21 cellular contexts compared by ENCODE assay signal in genomic region chr5:77033338-77033737, GRCh38. TPM values are rescaled to one million over a fixed set of nuclear protein-coding genes. Genes with fewer than 3 reads are reported as not detected.
A peak's percentile ranks its signal among the peaks of the same experiment; 100 is the strongest.
DNase-seq lines count a peak whose midpoint lies in the region; ATAC-seq, FAIRE-seq and TF ChIP-seq lines count a peak whose summit lies in the region.
"Had no signal": no experiment of that assay in that cellular context is flagged by ENCODE, and none has a peak within 500 bp of the region (broad histone marks: within the 10 kb centered on the region; RNA-seq: fewer than 3 reads in every experiment).

No MANE protein-coding gene starts in this region.

- no peak for DNase-seq in activated T-cell treated with anti-CD3 and anti-CD28 coated beads, Interleukin-2, amount 50 U/mL, for 4 hours
- DNase-seq in activated T-cell treated with anti-CD3 and anti-CD28 coated beads for 4 hours (no peak), GM12878 (ENCODE audit: low read depth, low spot score) (no peak), small intestine (peak; percentile 81), ureter (ENCODE audit: low spot score) (no peak), cerebellar nuclear complex (lab: John Stamatoyannopoulos, UW) (no peak)
- DNase-seq: BE2C; CD4-positive, CD25-positive, alpha-beta regulatory T cell; DMS153; EL; GM23248; NCI-H1048; NCI-H1436; NCI-H2029; NCI-H345; NCI-H524 treated with DMSO at 0.1 percent for 48 hours had no signal

- 0 out of 2 replicates have a peak overlapping the region, but pooled peaks have one; percentile 42 for H3K4me2 ChIP-seq in GM12878 (ENCODE audit: control insufficient read depth, insufficient read depth)
- H3K4me2 ChIP-seq: KMS-11 had no signal

- H3K27me3 Mint-ChIP-seq in activated T-cell treated with anti-CD3 and anti-CD28 coated beads, Interleukin-2, amount 50 U/mL, for 4 hours (ENCODE audit: low read depth) = no peaks in the 10 kb centered on the region

- TF ChIP-seq CTCF in HEK293 (tag by site-specific recombination; IDR thresholded peaks at IDR 0.05) (no peak), GM12878 (IDR thresholded peaks at IDR 0.05 in 2 of 3, conservative IDR thresholded peaks at IDR 0.05 in 1 of 3; ENCODE audit: control insufficient read depth in 2 of 3, extremely low read depth in 1 of 3, insufficient read depth in 1 of 3, low read depth in 3 of 3, low read length in 3 of 3) (no peak)

- TF ChIP-seq RAD21 in GM12878 (IDR thresholded peaks at IDR 0.05; ENCODE audit: insufficient read depth, low read depth, low read length) = no peak

- no peak for TF ChIP-seq POLR2A in GM12878 (IDR thresholded peaks at IDR 0.05; ENCODE audit: low read depth, low read length)

- in situ Hi-C loops in GM12878 (cut with MboI) = no loop called here

- intact Hi-C loops in GM12878 (cut with micrococcal nuclease; ENCODE audit: unreplicated experiment) = no loop called here

- H3K9ac ChIP-seq in GM12878 (ENCODE audit: control insufficient read depth, insufficient read depth, low read length) = no peak overlapping the region
- H3K9ac ChIP-seq: GM23248, KMS-11 had no signal

- SMC1A ChIA-PET in GM12878 (lab: Charles Lee; ENCODE audit: uncharacterized antibody, unreplicated experiment) = no interaction called here

- no peaks in the 10 kb centered on the region for H4K20me1 ChIP-seq in GM12878 (ENCODE audit: control insufficient read depth, insufficient read depth)

- H3K9me3 Mint-ChIP-seq in activated T-cell treated with anti-CD3 and anti-CD28 coated beads, Interleukin-2, amount 50 U/mL, for 4 hours = peaks cover 8% of the 10 kb centered on the region

- H3K36me3 ChIP-seq in HEK293 (ENCODE audit: control insufficient read depth in 2 of 2, insufficient read depth in 1 of 2, low read length in 2 of 2) = peaks cover 35 to 38% of the 10 kb centered on the region in 2 experiments
- H3K36me3 ChIP-seq in GM12878 (ENCODE audit: control insufficient read depth in 2 of 2, insufficient read depth in 2 of 2, low read length in 1 of 2) = peaks cover 0 to 4% of the 10 kb centered on the region in 2 experiments; a peak in 2 of 4 replicates
- peaks cover 4% of the 10 kb centered on the region in 2 donors for H3K36me3 ChIP-seq in small intestine (ENCODE audit: control insufficient read depth in 2 of 2, insufficient read depth in 2 of 2, low read length in 2 of 2)

- H2AFZ ChIP-seq in GM12878 (ENCODE audit: control insufficient read depth, low read depth, low read length) = no peak overlapping the region
- H2AFZ ChIP-seq: GM23248 had no signal

- POLR2A ChIA-PET in HEK293 (lab: Yijun Ruan, JAX) = no interaction called here
- POLR2A ChIA-PET in GM12878 (lab: Charles Lee) = no interaction called here

- H3K4me3 ChIP-seq in HEK293 (ENCODE audit: low read depth, low read length) (no peak overlapping the region), GM12878 (no peak overlapping the region), small intestine (ENCODE audit: low read depth in 1 of 2, low read length in 2 of 2) (no peak overlapping the region)
- H3K4me3 ChIP-seq: GM23248, HAP-1 had no signal

- peaks cover 19% of the 10 kb centered on the region for H3K36me3 Mint-ChIP-seq in activated T-cell treated with anti-CD3 and anti-CD28 coated beads, Interleukin-2, amount 50 U/mL, for 4 hours (ENCODE audit: insufficient read depth)

- no TSS peak for BruUV-seq in GM12878 (replicated peaks; lab: Mats Ljungman, UMichigan)

- no peak for ATAC-seq in activated T-cell treated with anti-CD3 and anti-CD28 coated beads, Interleukin-2, amount 50 U/mL, for 4 hours
- ATAC-seq in GM12878 = no peak

- no peaks in the 10 kb centered on the region for H3K9me3 ChIP-seq in HEK293 (ENCODE audit: control insufficient read depth, insufficient read depth, low read depth, low read length)
- H3K9me3 ChIP-seq in GM12878 (replicated peaks; ENCODE audit: control insufficient read depth, insufficient read depth, low read length) = peaks cover 11% of the 10 kb centered on the region; the same call in 2 of the 3 replicates
- H3K9me3 ChIP-seq in small intestine (ENCODE audit: control insufficient read depth, low read depth) = no peaks in the 10 kb centered on the region
- H3K9me3 ChIP-seq: BE2C had no signal

- no peak overlapping the region for H3K27ac ChIP-seq in HEK293 (ENCODE audit: extremely low read depth, low read depth, low read length)
- H3K27ac ChIP-seq in GM12878 (ENCODE audit: control insufficient read depth, insufficient read depth) = no peak overlapping the region
- no peak overlapping the region for H3K27ac ChIP-seq in small intestine (ENCODE audit: low read depth in 1 of 2, low read length in 1 of 2)
- H3K27ac ChIP-seq: GM23248, KMS-11 had no signal

- WGBS in GM12878 (ENCODE audit: insufficient coverage, insufficient replicate concordance, low lambda C conversion rate, missing lambda C conversion rate) = 92% methylated on average over 5 of the region's 5 CpGs
- 23 to 69% (median 42%) methylated on average over 5 of the region's 5 CpGs for WGBS in small intestine, 3 donors

- H3K79me2 ChIP-seq in GM12878 (ENCODE audit: control insufficient read depth, insufficient read depth, low read length) = peaks cover 20% of the 10 kb centered on the region

- CTCF ChIA-PET in HEK293 (lab: Yijun Ruan, JAX) (interaction anchor here (0.6 to 1.3 kb wide), 2 partner anchors 156 to 163 kb away, joined by 3 to 4 read pairs; no protein-coding TSS in a partner anchor), GM12878 (lab: Yijun Ruan, JAX) (interaction anchor here (1.2 kb wide), 2 partner anchors 50 to 107 kb away, joined by 3 to 4 read pairs; no protein-coding TSS in a partner anchor)

- FAIRE-seq in GM12878 (lab: Jason Lieb, UNC) (no peak), small intestine (lab: Jason Lieb, UNC) (no peak)
- FAIRE-seq: GM12891, GM19239 had no signal

- H3K4me1 ChIP-seq in HEK293 (ENCODE audit: control insufficient read depth, insufficient read depth, low read length) (no peaks in the 10 kb centered on the region), GM12878 (ENCODE audit: control insufficient read depth, insufficient read depth, low read length) (no peaks in the 10 kb centered on the region), small intestine (ENCODE audit: control insufficient read depth in 2 of 2, insufficient read depth in 1 of 2, low read depth in 1 of 2, low read length in 1 of 2) (peaks cover 4 to 5% of the 10 kb centered on the region in 2 donors)

- H3K4me3 Mint-ChIP-seq in activated T-cell treated with anti-CD3 and anti-CD28 coated beads, Interleukin-2, amount 50 U/mL, for 4 hours = peak overlapping the region; percentile 1

- RAD21 ChIA-PET in GM12878 (lab: Charles Lee; ENCODE audit: unreplicated experiment) = no interaction called here

- H3K27me3 ChIP-seq in GM12878 (replicated peaks in 1 of 2; ENCODE audit: control insufficient read depth in 2 of 2, insufficient read depth in 2 of 2, low read length in 1 of 2) (no peaks in the 10 kb centered on the region), small intestine (ENCODE audit: control insufficient read depth in 2 of 2, insufficient read depth in 2 of 2, low read length in 2 of 2) (no peaks in the 10 kb centered on the region)
- H3K27me3 ChIP-seq: BE2C had no signal

- no peak for TF ChIP-seq EP300 in GM12878 (IDR thresholded peaks at IDR 0.05; ENCODE audit: borderline replicate concordance in 1 of 2, control insufficient read depth in 1 of 2, low read depth in 2 of 2, low read length in 2 of 2)

- H3K4me1 Mint-ChIP-seq in activated T-cell treated with anti-CD3 and anti-CD28 coated beads, Interleukin-2, amount 50 U/mL, for 4 hours (ENCODE audit: low read depth) = peaks cover 40% of the 10 kb centered on the region

RNA-seq across cellular contexts. Expression of gene AGGF1, which starts 3.1 kb away (rescaled TPM):
- total RNA-seq in activated T-cell treated with anti-CD3 and anti-CD28 coated beads, Interleukin-2, amount 50 U/mL, for 4 hours = 10 to 100 TPM; 31.7 to 32.8 (median 31.9) TPM
- 43.1 and 47.1 TPM in 2 replicates for total RNA-seq in GM12878 (2013; cell fraction: nucleolus; rRNA removed)
- total RNA-seq in GM12878 (2014; rRNA removed) (20.1 and 22.2 TPM in 2 replicates), GM12878 (2014; rRNA removed; fragmentation: Illumina TruSeq; extraction: Trizol) (20.0 and 20.3 TPM in 2 replicates), GM12878 (2021) (19.6 and 21.1 TPM in 2 replicates), ureter (17.4 TPM)
- 5.4 TPM for polyA plus RNA-seq in GM12878 (2011; ENCODE audit: low read depth)
- polyA plus RNA-seq in GM12878 (2011; rRNA removed) (24.8 and 40.3 TPM in 2 replicates), GM12878 (2014; fragmentation: Illumina TruSeq; extraction: Trizol) (18.8 and 23.6 TPM in 2 replicates), GM12878 (2014; fragmentation: Nextera tagmentation; extraction: Ambion mirVana) (1 to 10 TPM; 7.3 to 9.4 TPM), GM12878 (2014; rRNA removed) (14.4 and 15.8 TPM in 2 replicates), GM12878 (2016; fragmentation: Nextera tagmentation; extraction: Ambion mirVana) (10 to 100 TPM; 35.6 to 43.4 TPM), small intestine (10 to 100 TPM; 10.8 to 15.4 (median 13.8) TPM)
- 8.2 and 9.0 TPM in 2 replicates for polyA plus RNA-seq in GM12878 (2011; cell fraction: cytosol; rRNA removed)
- polyA plus RNA-seq in GM12878 (2011; cell fraction: nucleus; rRNA removed) = 9.3 and 10.1 TPM in 2 replicates
- polyA plus RNA-seq in GM12878 (2012) = 9.9 and 13.1 TPM in 2 replicates
- 5.6 and 7.2 TPM in 2 replicates for polyA minus RNA-seq in GM12878 (2011; rRNA and poly(A)+ RNA removed)
- polyA minus RNA-seq in GM12878 (2011; cell fraction: cytosol; rRNA and poly(A)+ RNA removed) = 6.7 and 7.2 TPM in 2 replicates
- polyA minus RNA-seq in GM12878 (2011; cell fraction: nucleus; rRNA and poly(A)+ RNA removed) = 11.8 and 18.4 TPM in 2 replicates

RNA-seq across cellular contexts. Expression of gene ZBED3, which starts 53.7 kb away (rescaled TPM):
- 1 to 10 TPM; 1.7 to 3.3 (median 1.9) TPM for total RNA-seq in activated T-cell treated with anti-CD3 and anti-CD28 coated beads, Interleukin-2, amount 50 U/mL, for 4 hours
- total RNA-seq in GM12878 (2013; cell fraction: nucleolus; rRNA removed) = 6.8 and 8.6 TPM in 2 replicates
- total RNA-seq in GM12878 (2014; rRNA removed) (0.93 and 1.5 TPM in 2 replicates), GM12878 (2014; rRNA removed; fragmentation: Illumina TruSeq; extraction: Trizol) (1.6 and 1.9 TPM in 2 replicates), GM12878 (2021) (14.1 and 16.9 TPM in 2 replicates), ureter (14.7 TPM)
- 1.7 TPM for polyA plus RNA-seq in GM12878 (2011; ENCODE audit: low read depth)
- polyA plus RNA-seq in GM12878 (2011; rRNA removed) (3.4 and 5.0 TPM in 2 replicates), GM12878 (2014; fragmentation: Illumina TruSeq; extraction: Trizol) (12.7 and 14.5 TPM in 2 replicates), GM12878 (2014; fragmentation: Nextera tagmentation; extraction: Ambion mirVana) (1 to 10 TPM; 1.8 to 2.1 TPM), GM12878 (2014; rRNA removed) (6.7 and 7.9 TPM in 2 replicates), GM12878 (2016; fragmentation: Nextera tagmentation; extraction: Ambion mirVana) (1 to 10 TPM; 1.0 to 2.9 TPM), small intestine (1 to 10 TPM; 2.4 to 7.7 (median 2.7) TPM)
- 3.8 and 4.7 TPM in 2 replicates for polyA plus RNA-seq in GM12878 (2011; cell fraction: cytosol; rRNA removed)
- polyA plus RNA-seq in GM12878 (2011; cell fraction: nucleus; rRNA removed) = 1.6 and 2.1 TPM in 2 replicates
- polyA plus RNA-seq in GM12878 (2012) = 1.9 and 2.6 TPM in 2 replicates
- 4.1 and 4.8 TPM in 2 replicates for polyA minus RNA-seq in GM12878 (2011; rRNA and poly(A)+ RNA removed)
- polyA minus RNA-seq in GM12878 (2011; cell fraction: cytosol; rRNA and poly(A)+ RNA removed) = 1.6 and 1.7 TPM in 2 replicates
- polyA minus RNA-seq in GM12878 (2011; cell fraction: nucleus; rRNA and poly(A)+ RNA removed) = 0.85 and 1.2 TPM in 2 replicates
